21 cellular contexts compared by ENCODE assay signal in the genomic region with DNA sequence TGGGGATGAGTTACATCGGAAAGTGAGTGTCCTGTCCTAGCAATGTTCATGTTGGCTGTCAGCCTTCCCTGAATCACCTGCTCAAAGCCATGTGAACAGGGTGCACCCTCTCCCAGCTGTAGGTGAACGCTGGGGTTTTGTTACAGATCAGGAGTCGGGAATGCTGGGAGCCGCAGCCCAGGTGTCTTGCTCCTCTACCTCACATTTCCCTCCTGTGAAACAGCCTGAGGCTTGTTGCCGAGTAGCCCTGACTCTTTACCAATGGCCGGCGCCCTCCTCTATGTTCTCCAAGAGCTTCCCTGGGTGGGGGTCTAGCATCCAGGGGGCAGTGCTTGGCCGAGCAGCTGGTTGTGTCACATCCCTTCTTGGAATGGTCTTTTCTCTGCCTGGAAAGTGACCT.
"Had no signal": no experiment of that assay in that cellular context is flagged by ENCODE, and none has a peak within 500 bp of the region (broad histone marks: within the 10 kb centered on the region; RNA-seq: fewer than 3 reads in every experiment).

No MANE protein-coding gene starts in this region.

- H3K36me3 Mint-ChIP-seq: IgD-negative memory B cell had no signal

- H3K27me3 Mint-ChIP-seq: IgD-negative memory B cell had no signal

- H3K4me1 Mint-ChIP-seq: IgD-negative memory B cell had no signal

- H3K27ac Mint-ChIP-seq: IgD-negative memory B cell had no signal

- ATAC-seq: HepG2, K562 had no signal

- H3K4me3 Mint-ChIP-seq: IgD-negative memory B cell had no signal

- H3K27ac ChIP-seq: KMS-11 had no signal

- DNase-seq: Kasumi-1, MM.1S, NCI-H1092 treated with DMSO at 0.1 percent for 48 hours, NCI-H1436, NCI-H187, NCI-H2029, NCI-H2081 treated with DMSO at 0.1 percent for 48 hours, NCI-H2171, NCI-H226, NCI-H446, NCI-H510A, NCI-H524 treated with DMSO at 0.1 percent for 48 hours, NCI-H69, NCI-H774, RPMI8226, SHP77, SK-N-SH had no signal
